Comparison of ENCODE assay signal across 8 cellular contexts in genomic region chr3:66822059-66823009, GRCh38.
DNase-seq lines count a peak whose midpoint lies in the region; TF ChIP-seq lines count a peak whose summit lies in the region.

No MANE protein-coding gene starts in this region.

- no peaks in the 10 kb centered on the region for H3K27me3 ChIP-seq in colonic mucosa

- intact Hi-C loops in colonic mucosa (cut with DNase I) = no loop called here

- H3K36me3 ChIP-seq in colonic mucosa = no peaks in the 10 kb centered on the region

- H3K9me3 ChIP-seq in colonic mucosa = no peaks in the 10 kb centered on the region

- H3K27ac ChIP-seq in colonic mucosa = no peak overlapping the region

- DNase-seq in NCI-H2171 treated with DMSO at 0.1 percent for 48 hours (lab: John Stamatoyannopoulos, UW) = peak; percentile 26
- DNase-seq in NCI-H2171 (lab: John Stamatoyannopoulos, UW) = no peak
- DNase-seq in HFF-Myc (ENCODE audit: extremely low read depth, low read depth) = peak; percentile 46
- DNase-seq in NCI-H1092 (lab: John Stamatoyannopoulos, UW) = peak; percentile 45
- DNase-seq in activated CD4-positive, alpha-beta T cell treated with anti-CD3 and anti-CD28 coated beads for 24 hours (ENCODE audit: low read depth in 2 of 2) = peak; percentile 41 to 68
- peak; percentile 89 for DNase-seq in colonic mucosa
- peak; percentile 64 to 77 for DNase-seq in lung microvascular endothelial cell (ENCODE audit: low read depth in 2 of 2)
- DNase-seq in stimulated activated CD8-positive, alpha-beta memory T cell treated with anti-CD3 and anti-CD28 coated beads, Interleukin-4, amount 100 ng/mL, for 4 hours (ENCODE audit: low read depth in 2 of 2, low spot score in 1 of 2) = peak; percentile 21 to 48

- H3K4me3 ChIP-seq in HFF-Myc (replicated peaks; ENCODE audit: low read depth, low read length) (no peak overlapping the region), colonic mucosa (no peak overlapping the region)

- H3K4me1 ChIP-seq in colonic mucosa = no peaks in the 10 kb centered on the region

- no peak overlapping the region for H3K9ac ChIP-seq in colonic mucosa (ENCODE audit: low read depth in 2 of 2, low read length in 2 of 2)

- peak; percentile 84 for TF ChIP-seq CTCF in HFF-Myc (IDR thresholded peaks at IDR 0.05; ENCODE audit: low read depth, low read length, missing control alignments)
- peak; percentile 77 for TF ChIP-seq CTCF in colonic mucosa (IDR thresholded peaks at IDR 0.05)
